19 cellular contexts compared by ENCODE assay signal in genomic region chr9:3868466-3868865, GRCh38.
"Had no signal": no experiment of that assay in that cellular context is flagged by ENCODE, and none has a peak within 500 bp of the region (broad histone marks: within the 10 kb centered on the region; RNA-seq: fewer than 3 reads in every experiment).

No MANE protein-coding gene starts in this region.

- H3K4me1 Mint-ChIP-seq: memory B cell, naive B cell had no signal

- DNase-seq: effector memory CD8-positive, alpha-beta T cell; foreskin keratinocyte; head of caudate nucleus; kidney; left cardiac atrium; left ventricle myocardium inferior; lower lobe of right lung; midbrain; naive B cell; posterior cingulate gyrus; small intestine; stimulated activated CD4-positive, alpha-beta T cell treated with anti-CD3 and anti-CD28 coated beads, Interleukin-2, amount 100 ng/mL, for 48 hours; stimulated activated naive CD4-positive, alpha-beta T cell treated with Interleukin-2 at 50 U/mL for 16 hours; trophoblast cell had no signal

- H3K9me3 ChIP-seq: esophagus muscularis mucosa, lower lobe of right lung had no signal

- H3K27ac ChIP-seq: epithelial cell of prostate, esophagus muscularis mucosa, foreskin keratinocyte, hepatocyte, left ventricle myocardium inferior, lower lobe of right lung had no signal

- H3K4me3 ChIP-seq: esophagus muscularis mucosa, hepatocyte, left ventricle myocardium inferior, lower lobe of right lung had no signal

- H3K27me3 ChIP-seq: esophagus muscularis mucosa, foreskin keratinocyte, hepatocyte had no signal

- H3K36me3 ChIP-seq: esophagus muscularis mucosa, left ventricle myocardium inferior, lower lobe of right lung had no signal

- H3K79me2 ChIP-seq: hepatocyte had no signal

- H3K4me1 ChIP-seq: esophagus muscularis mucosa, left ventricle myocardium inferior, lower lobe of right lung had no signal

- H3K4me3 Mint-ChIP-seq: dendritic cell treated with granulocyte-macrophage colony-stimulating factor and Interleukin-4, amounts not matched to agents 40 ng/mL and 50 ng/mL, for 4 days; effector memory CD8-positive, alpha-beta T cell; memory B cell; naive B cell had no signal

- H2AFZ ChIP-seq: hepatocyte had no signal

- H3K36me3 Mint-ChIP-seq: memory B cell had no signal

- H3K4me2 ChIP-seq: hepatocyte had no signal

- H3K27ac Mint-ChIP-seq: dendritic cell treated with granulocyte-macrophage colony-stimulating factor and Interleukin-4, amounts not matched to agents 40 ng/mL and 50 ng/mL, for 4 days; effector memory CD8-positive, alpha-beta T cell; memory B cell; naive B cell had no signal

- H3K27me3 Mint-ChIP-seq: dendritic cell treated with granulocyte-macrophage colony-stimulating factor and Interleukin-4, amounts not matched to agents 40 ng/mL and 50 ng/mL, for 4 days had no signal
